Comparison of ENCODE assay signal across 8 cellular contexts in genomic region chr15:80615783-80616391, GRCh38.
DNase-seq lines count a peak whose midpoint lies in the region; ATAC-seq, FAIRE-seq and TF ChIP-seq lines count a peak whose summit lies in the region.

No MANE protein-coding gene starts in this region.

- H3K27me3 ChIP-seq in HCT116 (ENCODE audit: insufficient read depth, low read length) (no peaks in the 10 kb centered on the region), sigmoid colon (no peaks in the 10 kb centered on the region)

- H3K9ac ChIP-seq in HCT116 (ENCODE audit: low read length): no peak overlapping the region

- H3K79me2 ChIP-seq in HCT116 (ENCODE audit: insufficient read depth, low read length): no peaks in the 10 kb centered on the region

- no TSS peak for BruUV-seq in HCT116 (replicated peaks; lab: Mats Ljungman, UMichigan)

- POLR2A ChIA-PET in HCT116 (lab: Charles Lee): no interaction called here

- 46 to 63% methylated on average over 14 of the region's 14 CpGs for WGBS in sigmoid colon, 2 donors

- no peak for TF ChIP-seq POLR2A in HCT116 (IDR thresholded peaks at IDR 0.05; ENCODE audit: borderline replicate concordance, extremely low read depth, insufficient read depth, insufficient read length)
- TF ChIP-seq POLR2A in sigmoid colon (IDR thresholded peaks at IDR 0.05): no peak

- ATAC-seq in HCT116: no peak
- no peak for ATAC-seq in activated CD4-positive, CD25-positive, alpha-beta regulatory T cell treated with anti-CD3 and anti-CD28 coated beads, Interleukin-2, amount 50 U/mL, for 24 hours

- intact Hi-C loops in HCT116 (cut with micrococcal nuclease): no loop called here
- intact Hi-C loops in sigmoid colon (cut with DNase I): no loop called here

- H3K4me2 ChIP-seq in HCT116 (ENCODE audit: low read length): peak overlapping the region; percentile 12; the same call in 1 of the 2 replicates

- H3K4me1 ChIP-seq in HCT116 (ENCODE audit: control insufficient read depth in 1 of 2, insufficient read depth in 2 of 2, low read length in 2 of 2) (peaks cover 0 to 7% of the 10 kb centered on the region in 2 experiments; a peak in 1 of 4 replicates), sigmoid colon (peaks cover 0 to 15% (median 11%) of the 10 kb centered on the region in 4 donors)

- CTCF ChIA-PET in HCT116 (lab: Charles Lee): no interaction called here

- DNase-seq in HCT116 (ENCODE audit: low read depth, low spot score) (no peak), OCI-M1 (lab: John Stamatoyannopoulos, UW) (peak; percentile 23), fibroblast of peridontal ligament (ENCODE audit: extremely low read depth) (peak; percentile 58), sigmoid colon (peak; percentile 81), CD1c-positive myeloid dendritic cell (ENCODE audit: extremely low spot score) (no peak), frontal cortex (ENCODE audit: low spot score in 2 of 2) (no peak)
- no peak for DNase-seq in activated CD4-positive, alpha-beta T cell treated with anti-CD3 and anti-CD28 coated beads for 1 hour

- H3K27ac ChIP-seq in HCT116 (ENCODE audit: low read depth, low read length) (no peak overlapping the region), sigmoid colon (peak overlapping the region in 3 of 4 donors; percentile 45 to 48 (median 46))

- no peaks in the 10 kb centered on the region for H4K20me1 ChIP-seq in HCT116 (ENCODE audit: insufficient read depth)

- no peaks in the 10 kb centered on the region for H3K9me3 ChIP-seq in HCT116 (ENCODE audit: control insufficient read depth in 1 of 2, insufficient read depth in 1 of 2, low read depth in 1 of 2, low read length in 2 of 2)
- H3K9me3 ChIP-seq in sigmoid colon: no peaks in the 10 kb centered on the region

- no peak overlapping the region for H2AFZ ChIP-seq in HCT116 (ENCODE audit: low read depth, low read length, poor library complexity, severe bottlenecking)

- no peak for TF ChIP-seq CTCF in HCT116 (IDR thresholded peaks at IDR 0.05 in 2 of 3, conservative IDR thresholded peaks at IDR 0.05 in 1 of 3; ENCODE audit: borderline replicate concordance in 1 of 3, insufficient read depth in 1 of 3, low read depth in 2 of 3, low read length in 2 of 3)
- TF ChIP-seq CTCF in sigmoid colon (IDR thresholded peaks at IDR 0.05): no peak

- FAIRE-seq in frontal cortex (lab: Jason Lieb, UNC): no peak

- H3K36me3 ChIP-seq in HCT116 (ENCODE audit: control insufficient read depth in 1 of 2, insufficient read depth in 2 of 2, low read length in 2 of 2) (no peaks in the 10 kb centered on the region), sigmoid colon (no peaks in the 10 kb centered on the region)

- H3K9me2 ChIP-seq in HCT116 (ENCODE audit: insufficient read depth): no peaks in the 10 kb centered on the region

- no peak for TF ChIP-seq EP300 in sigmoid colon (IDR thresholded peaks at IDR 0.05)

- RAD21 ChIA-PET in HCT116 (lab: Charles Lee; ENCODE audit: low non-redundant PET in 1 of 2, low total read pairs in 2 of 2, uncharacterized antibody in 2 of 2, unreplicated experiment in 2 of 2): no interaction called here

- TF ChIP-seq RAD21 in HCT116 (IDR thresholded peaks at IDR 0.05; ENCODE audit: low read depth): no peak

- H3K4me3 ChIP-seq in HCT116 (replicated peaks in 1 of 2; ENCODE audit: low read depth in 1 of 2, low read length in 2 of 2): no peak overlapping the region
- no peak overlapping the region for H3K4me3 ChIP-seq in sigmoid colon

TF ChIP-seq in HCT116, 20 proteins besides CTCF, POLR2A, EP300 and RAD21:
- TF ChIP-seq EZH2phosphoT487 (IDR thresholded peaks at IDR 0.05; ENCODE audit: borderline replicate concordance) (no peak), TCF7L2 (IDR thresholded peaks at IDR 0.05; ENCODE audit: borderline replicate concordance, extremely low read depth, insufficient read depth, insufficient read length) (peak; percentile 32), ATF3 (IDR thresholded peaks at IDR 0.05) (no peak), MAX (IDR thresholded peaks at IDR 0.05) (no peak)

Comparison
In these comparisons a context has a peak if more than half of its experiments do, and no peak if none do; other contexts are left out.
1. DNase-seq: peak in OCI-M1 (single experiment), fibroblast of peridontal ligament (single experiment) and sigmoid colon (single experiment); none in HCT116 (single experiment), CD1c-positive myeloid dendritic cell (single experiment), frontal cortex (0 of 2) and activated CD4-positive, alpha-beta T cell treated with anti-CD3 and anti-CD28 coated beads for 1 hour (single experiment).